ENCODE assay signal across 13 cellular contexts in the genomic region with DNA sequence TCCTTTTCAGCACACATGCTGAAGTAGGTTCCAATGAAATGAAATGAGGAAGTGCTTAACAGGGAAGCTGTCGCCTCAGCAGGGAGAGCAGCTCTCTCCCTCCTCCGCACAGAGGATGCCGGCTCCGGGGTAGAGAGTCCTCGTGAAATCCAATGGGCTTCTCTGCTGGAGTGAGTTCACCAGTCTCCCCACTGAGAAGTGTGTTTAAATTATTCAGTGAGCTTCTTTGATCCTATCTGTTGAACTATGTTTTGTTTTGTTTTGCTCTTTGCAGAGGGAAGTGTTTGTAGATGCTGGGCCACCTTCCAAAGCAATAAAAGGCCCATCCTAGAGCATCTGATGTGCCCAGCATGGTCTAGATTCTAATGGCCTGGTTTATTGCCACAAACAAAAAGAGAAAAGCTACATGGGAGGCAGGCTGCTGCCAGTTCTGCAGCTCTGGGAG. TPM values are rescaled to one million over a fixed set of nuclear protein-coding genes. Genes with fewer than 3 reads are reported as not detected.
A peak's percentile ranks its signal among the peaks of the same experiment; 100 is the strongest.
DNase-seq lines count a peak whose midpoint lies in the region; ATAC-seq, FAIRE-seq and TF ChIP-seq lines count a peak whose summit lies in the region.
"Had no signal": no experiment of that assay in that cellular context is flagged by ENCODE, and none has a peak within 500 bp of the region (broad histone marks: within the 10 kb centered on the region; RNA-seq: fewer than 3 reads in every experiment).

No MANE protein-coding gene starts in this region.

- no peak overlapping the region for H2AFZ ChIP-seq in HepG2 (ENCODE audit: low read length)

- in situ Hi-C loops in HepG2 (cut with HindIII; ENCODE audit: extremely low pct_ligation_motif_present, low pct_unique_long_range_greater_than_20kb): no loop called here

- H3K4me3 ChIP-seq in HepG2 (replicated peaks in 1 of 3; ENCODE audit: insufficient read depth in 1 of 3, low read depth in 2 of 3, low read length in 3 of 3) (no peak overlapping the region), right cardiac atrium (ENCODE audit: low read length) (no peak overlapping the region)
- H3K4me3 ChIP-seq: thoracic aorta had no signal

- no peak for ATAC-seq in HepG2
- no peak for ATAC-seq in right cardiac atrium

- H3K9me3 ChIP-seq in HepG2 (ENCODE audit: low read length) (no peaks in the 10 kb centered on the region), right cardiac atrium (ENCODE audit: control insufficient read depth, low read length) (no peaks in the 10 kb centered on the region)
- H3K9me3 ChIP-seq: SK-N-SH, thoracic aorta had no signal

- H3K27ac Mint-ChIP-seq in HFFc6: peak overlapping the region; percentile 82
- H3K27ac Mint-ChIP-seq: activated naive CD4-positive, alpha-beta T cell treated with anti-CD3 and anti-CD28 coated beads, Interleukin-2, amount 10 ng/mL, durations not matched to agents 7 days and 5 days had no signal

- peaks cover 28% of the 10 kb centered on the region for H3K36me3 Mint-ChIP-seq in HFFc6 (ENCODE audit: low read depth)

- no peak for TF ChIP-seq RAD21 in HepG2 (CRISPR knock-in tag; IDR thresholded peaks at IDR 0.05)

- BruUV-seq in HepG2 (replicated peaks; lab: Mats Ljungman, UMichigan): no TSS peak

- WGBS in HepG2 (ENCODE audit: low lambda C conversion rate): 95% methylated on average over 5 of the region's 5 CpGs
- 55% methylated on average over 5 of the region's 5 CpGs for WGBS in right cardiac atrium

- peaks cover 18 to 48% of the 10 kb centered on the region in 2 experiments for H3K36me3 ChIP-seq in HepG2 (replicated peaks in 1 of 2; ENCODE audit: control insufficient read depth in 1 of 2, insufficient read depth in 2 of 2, low read length in 2 of 2)

- CTCF ChIA-PET in HepG2 (lab: Yijun Ruan, JAX; ENCODE audit: low intra/inter-chr PET ratio, low total read pairs): no interaction called here

- no peak overlapping the region for H3K27ac ChIP-seq in HepG2 (ENCODE audit: extremely low read length, insufficient read depth, low read length)
- no peak overlapping the region for H3K27ac ChIP-seq in right cardiac atrium (ENCODE audit: low read length)
- H3K27ac ChIP-seq: thoracic aorta had no signal

- no peaks in the 10 kb centered on the region for H3K79me2 ChIP-seq in HepG2 (ENCODE audit: insufficient read depth, low read length)

- intact Hi-C loops in HepG2 (cut with micrococcal nuclease; ENCODE audit: unreplicated experiment): no loop called here
- intact Hi-C loops in right cardiac atrium (cut with DNase I): no loop called here

- H3K4me1 Mint-ChIP-seq in HFFc6 (ENCODE audit: low read depth): peaks cover 58% of the 10 kb centered on the region

- H3K27me3 Mint-ChIP-seq in HFFc6 (ENCODE audit: insufficient read depth): peaks cover 2% of the 10 kb centered on the region; the same call in 1 of the 2 replicates
- H3K27me3 Mint-ChIP-seq: activated naive CD4-positive, alpha-beta T cell treated with anti-CD3 and anti-CD28 coated beads, Interleukin-2, amount 10 ng/mL, durations not matched to agents 7 days and 5 days had no signal

- no peak overlapping the region for H3K4me3 Mint-ChIP-seq in HFFc6
- H3K4me3 Mint-ChIP-seq: activated naive CD4-positive, alpha-beta T cell treated with anti-CD3 and anti-CD28 coated beads, Interleukin-2, amount 10 ng/mL, durations not matched to agents 7 days and 5 days had no signal

- H3K9me3 Mint-ChIP-seq in HFFc6: no peaks in the 10 kb centered on the region
- H3K9me3 Mint-ChIP-seq: activated naive CD4-positive, alpha-beta T cell treated with anti-CD3 and anti-CD28 coated beads, Interleukin-2, amount 10 ng/mL, durations not matched to agents 7 days and 5 days had no signal

- POLR2A ChIA-PET in HepG2 (lab: Yijun Ruan, JAX): no interaction called here

- no peak for TF ChIP-seq POLR2A in HepG2 (IDR thresholded peaks at IDR 0.05; ENCODE audit: insufficient read depth in 1 of 2, low read depth in 2 of 2, low read length in 2 of 2)

- H3K27me3 ChIP-seq in HepG2 (ENCODE audit: control insufficient read depth in 1 of 2, insufficient read depth in 2 of 2, low read length in 2 of 2): no peaks in the 10 kb centered on the region
- H3K27me3 ChIP-seq in right cardiac atrium (ENCODE audit: control insufficient read depth, insufficient read depth): no peaks in the 10 kb centered on the region

- TF ChIP-seq EP300 in HepG2 (IDR thresholded peaks at IDR 0.05; ENCODE audit: low read depth in 2 of 2, low read length in 2 of 2): no peak
- no peak for TF ChIP-seq EP300 in HepG2 (CRISPR knock-in tag; IDR thresholded peaks at IDR 0.05; ENCODE audit: borderline replicate concordance)

- no peak for FAIRE-seq in HepG2 (lab: Jason Lieb, UNC)

- TF ChIP-seq CTCF in HFFc6 (IDR thresholded peaks at IDR 0.05): no peak
- no peak for TF ChIP-seq CTCF in HepG2 (CRISPR knock-in tag; IDR thresholded peaks at IDR 0.05)

- no peak overlapping the region for H3K9ac ChIP-seq in HepG2 (ENCODE audit: insufficient read depth, low read depth, low read length)
- H3K9ac ChIP-seq: SK-N-SH had no signal

- H3K4me1 ChIP-seq in HepG2 (ENCODE audit: insufficient read depth, low read length): peaks cover under 1% of the 10 kb centered on the region; the same call in 1 of the 2 replicates
- no peaks in the 10 kb centered on the region for H3K4me1 ChIP-seq in right cardiac atrium (ENCODE audit: control insufficient read depth, insufficient read depth, low read length)

- DNase-seq in HFFc6 (no peak), NCI-H69 (lab: John Stamatoyannopoulos, UW) (peak; percentile 6), cerebellar cortex (ENCODE audit: low spot score) (peak; percentile 58), smooth muscle cell of the brain vasculature (ENCODE audit: low read depth, low spot score) (peak; percentile 56), HepG2 (ENCODE audit: low spot score) (no peak), hepatic stellate cell (ENCODE audit: low spot score) (no peak), right cardiac atrium (no peak)
- DNase-seq: activated CD4-positive, alpha-beta T cell treated with anti-CD3 and anti-CD28 coated beads, Interleukin-2, amount 50 U/mL, for 48 hours; activated naive CD4-positive, alpha-beta T cell treated with anti-CD3 and anti-CD28 coated beads, Interleukin-2, amount 10 ng/mL, durations not matched to agents 7 days and 5 days; NCI-H526 treated with DMSO at 0.1 percent for 48 hours; retina; SK-N-SH had no signal

- H3K4me2 ChIP-seq in HepG2 (ENCODE audit: low read depth, low read length): no peak overlapping the region
- H3K4me2 ChIP-seq: SK-N-SH had no signal

- H4K20me1 ChIP-seq in HepG2 (ENCODE audit: insufficient read depth, low read length): no peaks in the 10 kb centered on the region

RNA-seq across cellular contexts. Expression of a gene that starts 6.8 kb away (rescaled TPM):
- total RNA-seq in HFFc6 (2021; fragmentation: NEBNext Ultra II Directional; extraction: Animal tissue kit (Norgen Biotek cat#: 25700)): 100 to 1,000 TPM in 3 of 6 experiments, 10 to 100 TPM in 3; 90.6 to 117 (median 103) TPM
- total RNA-seq in HepG2 (2016; rRNA removed; fragmentation: Illumina TruSeq; extraction: Trizol) (67.9 and 77.2 TPM in 2 replicates), right cardiac atrium (10 to 100 TPM; 57.7 to 77.1 (median 73.1) TPM)
- total RNA-seq in HepG2 (2016; cell fraction: cytosol; rRNA removed; fragmentation: Illumina TruSeq; extraction: Trizol; ENCODE audit: low read depth): 27.7 and 40.5 TPM in 2 replicates
- total RNA-seq in HepG2 (2016; cell fraction: insoluble cytoplasmic fraction; rRNA removed; fragmentation: Illumina TruSeq; extraction: Trizol): 78.8 and 81.3 TPM in 2 replicates
- total RNA-seq in HepG2 (2016; cell fraction: membrane; rRNA removed; fragmentation: Illumina TruSeq; extraction: Trizol): 33.9 and 34.7 TPM in 2 replicates
- 31.6 and 35.8 TPM in 2 replicates for total RNA-seq in HepG2 (2016; cell fraction: nucleus; rRNA removed; fragmentation: Illumina TruSeq; extraction: Trizol)
- polyA plus RNA-seq in HepG2 (2011; rRNA removed) (27.4 and 33.3 TPM in 2 replicates), right cardiac atrium (112 TPM)
- 19.4 and 25.1 TPM in 2 replicates for polyA plus RNA-seq in HepG2 (2011; cell fraction: cytosol; rRNA removed)
- polyA plus RNA-seq in HepG2 (2011; cell fraction: nucleus; rRNA removed): 14.7 and 16.8 TPM in 2 replicates
- 43.0 and 56.8 TPM in 2 replicates for polyA plus RNA-seq in HepG2 (2012)
- polyA plus RNA-seq in HepG2 (2016; cell fraction: cytosol; fragmentation: Illumina TruSeq; extraction: Trizol; ENCODE audit: low read depth): 29.9 and 37.7 TPM in 2 replicates
- 99.4 and 106 TPM in 2 replicates for polyA plus RNA-seq in HepG2 (2016; cell fraction: insoluble cytoplasmic fraction; fragmentation: Illumina TruSeq; extraction: Trizol; ENCODE audit: low read depth)
- polyA plus RNA-seq in HepG2 (2016; cell fraction: membrane; fragmentation: Illumina TruSeq; extraction: Trizol; ENCODE audit: low read depth): 34.4 and 34.7 TPM in 2 replicates
- polyA plus RNA-seq in HepG2 (2016; cell fraction: nucleus; fragmentation: Illumina TruSeq; extraction: Trizol; ENCODE audit: insufficient read depth, low read depth): 52.8 and 60.1 TPM in 2 replicates
- 22.5 and 25.7 TPM in 2 replicates for polyA minus RNA-seq in HepG2 (2011; rRNA and poly(A)+ RNA removed; ENCODE audit: low replicate concordance)
- 18.4 and 24.7 TPM in 2 replicates for polyA minus RNA-seq in HepG2 (2011; cell fraction: cytosol; rRNA and poly(A)+ RNA removed)
- polyA minus RNA-seq in HepG2 (2011; cell fraction: nucleus; rRNA and poly(A)+ RNA removed): 24.0 and 27.0 TPM in 2 replicates

RNA-seq across cellular contexts. Expression of a gene that starts 7.7 kb away (rescaled TPM):
- 1 to 10 TPM; 3.3 to 7.1 (median 6.0) TPM for total RNA-seq in HFFc6 (2021; fragmentation: NEBNext Ultra II Directional; extraction: Animal tissue kit (Norgen Biotek cat#: 25700))
- total RNA-seq in HepG2 (2016; rRNA removed; fragmentation: Illumina TruSeq; extraction: Trizol) (16.0 and 17.0 TPM in 2 replicates), right cardiac atrium (1 to 10 TPM; 2.1 to 5.3 (median 3.4) TPM)
- total RNA-seq in HepG2 (2016; cell fraction: cytosol; rRNA removed; fragmentation: Illumina TruSeq; extraction: Trizol; ENCODE audit: low read depth): 18.0 and 28.0 TPM in 2 replicates
- total RNA-seq in HepG2 (2016; cell fraction: insoluble cytoplasmic fraction; rRNA removed; fragmentation: Illumina TruSeq; extraction: Trizol): 14.4 and 17.9 TPM in 2 replicates
- total RNA-seq in HepG2 (2016; cell fraction: membrane; rRNA removed; fragmentation: Illumina TruSeq; extraction: Trizol): 5.9 and 7.8 TPM in 2 replicates
- 22.6 and 27.5 TPM in 2 replicates for total RNA-seq in HepG2 (2016; cell fraction: nucleus; rRNA removed; fragmentation: Illumina TruSeq; extraction: Trizol)
- polyA plus RNA-seq in HepG2 (2011; rRNA removed) (6.9 and 7.1 TPM in 2 replicates), right cardiac atrium (1.1 TPM)
- 2.1 and 4.1 TPM in 2 replicates for polyA plus RNA-seq in HepG2 (2011; cell fraction: cytosol; rRNA removed)
- 36.3 and 40.3 TPM in 2 replicates for polyA plus RNA-seq in HepG2 (2011; cell fraction: nucleus; rRNA removed)
- polyA plus RNA-seq in HepG2 (2012): 6.8 and 9.6 TPM in 2 replicates
- 0.79 and 1.0 TPM in 2 replicates for polyA plus RNA-seq in HepG2 (2016; cell fraction: cytosol; fragmentation: Illumina TruSeq; extraction: Trizol; ENCODE audit: low read depth)
- polyA plus RNA-seq in HepG2 (2016; cell fraction: insoluble cytoplasmic fraction; fragmentation: Illumina TruSeq; extraction: Trizol; ENCODE audit: low read depth): 9.2 and 11.1 TPM in 2 replicates
- 1.7 and 2.3 TPM in 2 replicates for polyA plus RNA-seq in HepG2 (2016; cell fraction: membrane; fragmentation: Illumina TruSeq; extraction: Trizol; ENCODE audit: low read depth)
- polyA plus RNA-seq in HepG2 (2016; cell fraction: nucleus; fragmentation: Illumina TruSeq; extraction: Trizol; ENCODE audit: insufficient read depth, low read depth): 79.4 and 83.7 TPM in 2 replicates
- 28.2 and 32.5 TPM in 2 replicates for polyA minus RNA-seq in HepG2 (2011; rRNA and poly(A)+ RNA removed; ENCODE audit: low replicate concordance)
- 3.7 and 15.6 TPM in 2 replicates for polyA minus RNA-seq in HepG2 (2011; cell fraction: cytosol; rRNA and poly(A)+ RNA removed)
- 10.7 and 14.4 TPM in 2 replicates for polyA minus RNA-seq in HepG2 (2011; cell fraction: nucleus; rRNA and poly(A)+ RNA removed)

RNA-seq across cellular contexts. Expression of a gene that starts 31.5 kb away (rescaled TPM):
- 1 to 10 TPM in 4 of 6 experiments, under 1 TPM in 2; 0.80 to 1.4 (median 1.2) TPM for total RNA-seq in HFFc6 (2021; fragmentation: NEBNext Ultra II Directional; extraction: Animal tissue kit (Norgen Biotek cat#: 25700))
- 3.7 and 4.9 TPM in 2 replicates for total RNA-seq in HepG2 (2016; rRNA removed; fragmentation: Illumina TruSeq; extraction: Trizol)
- 1.7 and 1.9 TPM in 2 replicates for total RNA-seq in HepG2 (2016; cell fraction: cytosol; rRNA removed; fragmentation: Illumina TruSeq; extraction: Trizol; ENCODE audit: low read depth)
- 2.9 and 5.5 TPM in 2 replicates for total RNA-seq in HepG2 (2016; cell fraction: insoluble cytoplasmic fraction; rRNA removed; fragmentation: Illumina TruSeq; extraction: Trizol)
- total RNA-seq in HepG2 (2016; cell fraction: membrane; rRNA removed; fragmentation: Illumina TruSeq; extraction: Trizol): 3.2 and 4.1 TPM in 2 replicates
- 4.7 and 5.1 TPM in 2 replicates for total RNA-seq in HepG2 (2016; cell fraction: nucleus; rRNA removed; fragmentation: Illumina TruSeq; extraction: Trizol)
- polyA plus RNA-seq in HepG2 (2011; rRNA removed): 4.1 and 4.9 TPM in 2 replicates
- 2.9 and 3.9 TPM in 2 replicates for polyA plus RNA-seq in HepG2 (2011; cell fraction: cytosol; rRNA removed)
- 29.8 and 33.6 TPM in 2 replicates for polyA plus RNA-seq in HepG2 (2011; cell fraction: nucleus; rRNA removed)
- polyA plus RNA-seq in HepG2 (2012): 8.8 and 10.8 TPM in 2 replicates
- 3.3 and 3.8 TPM in 2 replicates for polyA plus RNA-seq in HepG2 (2016; cell fraction: cytosol; fragmentation: Illumina TruSeq; extraction: Trizol; ENCODE audit: low read depth)
- 7.5 and 11.5 TPM in 2 replicates for polyA plus RNA-seq in HepG2 (2016; cell fraction: insoluble cytoplasmic fraction; fragmentation: Illumina TruSeq; extraction: Trizol; ENCODE audit: low read depth)
- 7.5 and 8.6 TPM in 2 replicates for polyA plus RNA-seq in HepG2 (2016; cell fraction: membrane; fragmentation: Illumina TruSeq; extraction: Trizol; ENCODE audit: low read depth)
- 14.9 and 15.8 TPM in 2 replicates for polyA plus RNA-seq in HepG2 (2016; cell fraction: nucleus; fragmentation: Illumina TruSeq; extraction: Trizol; ENCODE audit: insufficient read depth, low read depth)
- 1.1 and 16.7 TPM in 2 replicates for polyA minus RNA-seq in HepG2 (2011; rRNA and poly(A)+ RNA removed; ENCODE audit: low replicate concordance)
- 5.1 and 8.4 TPM in 2 replicates for polyA minus RNA-seq in HepG2 (2011; cell fraction: cytosol; rRNA and poly(A)+ RNA removed)
- 13.8 and 18.4 TPM in 2 replicates for polyA minus RNA-seq in HepG2 (2011; cell fraction: nucleus; rRNA and poly(A)+ RNA removed)
- 1 to 10 TPM in 3 of 4 donors, under 1 TPM in 1; 0.89 to 2.1 (median 1.2) TPM for total RNA-seq in right cardiac atrium
- 1.1 TPM for polyA plus RNA-seq in right cardiac atrium

RNA-seq across cellular contexts. Expression of a gene that starts 54.9 kb away (rescaled TPM):
- total RNA-seq in HFFc6 (2021; fragmentation: NEBNext Ultra II Directional; extraction: Animal tissue kit (Norgen Biotek cat#: 25700)): 10 to 100 TPM; 17.2 to 20.6 (median 17.9) TPM
- total RNA-seq in HepG2 (2016; rRNA removed; fragmentation: Illumina TruSeq; extraction: Trizol) (59.8 and 61.5 TPM in 2 replicates), right cardiac atrium (10 to 100 TPM; 17.6 to 23.2 (median 20.4) TPM)
- total RNA-seq in HepG2 (2016; cell fraction: cytosol; rRNA removed; fragmentation: Illumina TruSeq; extraction: Trizol; ENCODE audit: low read depth): 20.2 and 20.4 TPM in 2 replicates
- total RNA-seq in HepG2 (2016; cell fraction: insoluble cytoplasmic fraction; rRNA removed; fragmentation: Illumina TruSeq; extraction: Trizol): 57.2 and 63.4 TPM in 2 replicates
- total RNA-seq in HepG2 (2016; cell fraction: membrane; rRNA removed; fragmentation: Illumina TruSeq; extraction: Trizol): 27.2 and 28.3 TPM in 2 replicates
- total RNA-seq in HepG2 (2016; cell fraction: nucleus; rRNA removed; fragmentation: Illumina TruSeq; extraction: Trizol): 47.3 and 61.7 TPM in 2 replicates
- polyA plus RNA-seq in HepG2 (2011; rRNA removed) (37.1 and 50.5 TPM in 2 replicates), right cardiac atrium (21.5 TPM)
- 29.8 and 33.1 TPM in 2 replicates for polyA plus RNA-seq in HepG2 (2011; cell fraction: cytosol; rRNA removed)
- polyA plus RNA-seq in HepG2 (2011; cell fraction: nucleus; rRNA removed): 71.5 and 77.4 TPM in 2 replicates
- polyA plus RNA-seq in HepG2 (2012): 27.8 and 38.2 TPM in 2 replicates
- polyA plus RNA-seq in HepG2 (2016; cell fraction: cytosol; fragmentation: Illumina TruSeq; extraction: Trizol; ENCODE audit: low read depth): 18.2 and 22.9 TPM in 2 replicates
- 67.1 and 69.1 TPM in 2 replicates for polyA plus RNA-seq in HepG2 (2016; cell fraction: insoluble cytoplasmic fraction; fragmentation: Illumina TruSeq; extraction: Trizol; ENCODE audit: low read depth)
- polyA plus RNA-seq in HepG2 (2016; cell fraction: membrane; fragmentation: Illumina TruSeq; extraction: Trizol; ENCODE audit: low read depth): 20.0 and 22.3 TPM in 2 replicates
- polyA plus RNA-seq in HepG2 (2016; cell fraction: nucleus; fragmentation: Illumina TruSeq; extraction: Trizol; ENCODE audit: insufficient read depth, low read depth): 82.3 and 82.6 TPM in 2 replicates
- 31.6 and 46.9 TPM in 2 replicates for polyA minus RNA-seq in HepG2 (2011; rRNA and poly(A)+ RNA removed; ENCODE audit: low replicate concordance)
- 15.7 and 20.7 TPM in 2 replicates for polyA minus RNA-seq in HepG2 (2011; cell fraction: cytosol; rRNA and poly(A)+ RNA removed)
- polyA minus RNA-seq in HepG2 (2011; cell fraction: nucleus; rRNA and poly(A)+ RNA removed): 76.1 and 79.6 TPM in 2 replicates

Comparison
In these comparisons a context has a peak if more than half of its experiments do, and no peak if none do; other contexts are left out.
1. DNase-seq: peak in NCI-H69 (single experiment), cerebellar cortex (single experiment) and smooth muscle cell of the brain vasculature (single experiment); none in HFFc6 (single experiment), HepG2 (single experiment), hepatic stellate cell (single experiment) and right cardiac atrium (0 of 3).